In genomic region chr2:8558096-8558495, GRCh38 we compare ENCODE assay signal across 16 cellular contexts.
"Had no signal": no experiment of that assay in that cellular context is flagged by ENCODE, and none has a peak within 500 bp of the region (broad histone marks: within the 10 kb centered on the region; RNA-seq: fewer than 3 reads in every experiment).

No MANE protein-coding gene starts in this region.

- H3K4me1 Mint-ChIP-seq: activated B cell treated with CpG ODN at 0.5 μM for 24 hours; activated naive CD4-positive, alpha-beta T cell treated with anti-CD3 and anti-CD28 coated beads, Interleukin-2, amount 50 U/mL, for 24 hours; naive thymus-derived CD4-positive, alpha-beta T cell; stimulated activated naive B cell treated with anti-CD40 and anti-IgM and Interleukin-4, amounts not matched to agents 10 μg/mL and 1 μg/mL and 100 μg/mL, for 72 hours had no signal

- H3K27ac Mint-ChIP-seq: activated B cell treated with CpG ODN at 0.5 μM for 24 hours; activated naive CD4-positive, alpha-beta T cell treated with anti-CD3 and anti-CD28 coated beads, Interleukin-2, amount 50 U/mL, for 24 hours; activated T-helper 1 cell treated with anti-CD3 and anti-CD28 coated beads, Interleukin-12 subunit alpha, Interleukin-12 subunit beta, Interleukin-2, Interleukin-4 antibody, amounts not matched to agents 30 ng/mL and 10 ng/mL and 1 ng/mL, durations not matched to agents 14 hours and 24 hours and 36 hours; stimulated activated naive B cell treated with anti-CD40 and anti-IgM and Interleukin-4, amounts not matched to agents 10 μg/mL and 1 μg/mL and 100 μg/mL, for 72 hours had no signal

- DNase-seq: activated B cell treated with CpG ODN at 0.5 μM for 24 hours; activated CD4-positive, alpha-beta T cell treated with anti-CD3 and anti-CD28 coated beads, Interleukin-2, amount 50 U/mL, for 1 hour; activated T-cell treated with anti-CD3 and anti-CD28 coated beads for 4 hours; amniotic stem cell; mesenchymal stem cell; naive thymus-derived CD4-positive, alpha-beta T cell; spleen; stimulated activated naive B cell treated with anti-CD40 and anti-IgM and Interleukin-4, amounts not matched to agents 10 μg/mL and 1 μg/mL and 100 μg/mL, for 72 hours; SW 1271; T-helper 2 cell; thyroid gland had no signal

- H3K27ac ChIP-seq: cardiac muscle cell, ovary, spleen, thyroid gland, uterus had no signal

- H3K27me3 ChIP-seq: cardiac muscle cell, ovary, spleen, thyroid gland, uterus had no signal

- H3K9me3 ChIP-seq: ovary, thyroid gland, uterus had no signal

- H3K4me1 ChIP-seq: spleen, thyroid gland, uterus had no signal

- ATAC-seq: naive thymus-derived CD4-positive, alpha-beta T cell; stimulated activated naive B cell treated with anti-CD40 and anti-IgM and Interleukin-4, amounts not matched to agents 10 μg/mL and 1 μg/mL and 100 μg/mL, for 72 hours had no signal

- H3K4me3 Mint-ChIP-seq: activated B cell treated with CpG ODN at 0.5 μM for 24 hours; activated naive CD4-positive, alpha-beta T cell treated with anti-CD3 and anti-CD28 coated beads, Interleukin-2, amount 50 U/mL, for 24 hours; activated T-helper 1 cell treated with anti-CD3 and anti-CD28 coated beads, Interleukin-12 subunit alpha, Interleukin-12 subunit beta, Interleukin-2, Interleukin-4 antibody, amounts not matched to agents 30 ng/mL and 10 ng/mL and 1 ng/mL, durations not matched to agents 14 hours and 24 hours and 36 hours; naive thymus-derived CD4-positive, alpha-beta T cell; stimulated activated naive B cell treated with anti-CD40 and anti-IgM and Interleukin-4, amounts not matched to agents 10 μg/mL and 1 μg/mL and 100 μg/mL, for 72 hours had no signal

- H3K27me3 Mint-ChIP-seq: activated B cell treated with CpG ODN at 0.5 μM for 24 hours; activated naive CD4-positive, alpha-beta T cell treated with anti-CD3 and anti-CD28 coated beads, Interleukin-2, amount 50 U/mL, for 24 hours; naive thymus-derived CD4-positive, alpha-beta T cell had no signal

- H3K4me3 ChIP-seq: cardiac muscle cell, ovary, spleen, thyroid gland, uterus had no signal

- H3K36me3 ChIP-seq: cardiac muscle cell, ovary, spleen, thyroid gland, uterus had no signal
